In the genomic region with DNA sequence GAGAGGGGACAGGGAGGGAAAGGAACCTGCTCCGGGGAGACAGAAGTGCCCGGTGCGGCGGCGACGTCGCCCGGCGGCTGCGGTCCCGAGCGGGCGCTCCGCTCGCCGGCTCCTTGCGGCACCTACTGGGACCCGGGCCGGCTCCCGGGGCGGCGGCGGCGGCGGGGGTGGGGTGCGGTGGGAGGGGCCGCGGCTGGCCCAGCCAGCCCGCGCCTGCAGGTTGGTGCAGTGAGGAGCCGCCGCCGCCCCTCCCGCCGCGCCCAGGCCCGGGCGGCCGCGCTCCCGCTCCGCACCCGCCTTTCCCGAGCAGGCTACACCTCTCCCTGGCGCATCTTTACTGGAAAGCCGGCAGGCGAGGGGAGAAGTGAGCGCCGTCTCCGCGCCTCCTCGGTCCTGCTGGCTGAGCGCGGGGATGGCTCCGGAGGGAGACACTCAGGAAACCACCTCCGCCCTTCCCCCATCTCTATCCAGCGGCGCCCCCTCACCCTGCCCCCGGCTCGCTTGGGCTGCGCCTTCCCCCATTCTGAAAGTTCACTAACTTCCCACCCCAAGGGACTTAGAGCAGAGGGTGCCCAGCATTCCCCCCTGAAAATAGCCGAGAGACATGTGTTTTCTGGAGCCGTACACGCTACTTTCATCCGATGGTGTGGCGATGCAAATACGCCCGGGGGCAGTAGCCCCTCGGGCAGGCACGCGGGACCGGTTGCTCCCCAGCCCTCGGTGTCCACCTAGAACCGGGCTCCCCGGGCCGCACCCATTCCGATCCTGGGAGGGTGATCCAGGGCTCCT, we compare ENCODE assay signal across 8 cellular contexts. TPM values are rescaled to one million over a fixed set of nuclear protein-coding genes. Genes with fewer than 3 reads are reported as not detected.
DNase-seq lines count a peak whose midpoint lies in the region; ATAC-seq and TF ChIP-seq lines count a peak whose summit lies in the region.

TSS of gene PLD5 (minus strand) at position 127 of the 789 bp plus-strand sequence.

- H3K9me3 ChIP-seq in AG04450 (ENCODE audit: control insufficient read depth, insufficient read depth, low read length), result peaks cover 3% of the 10 kb centered on the region; the same call in 1 of the 2 replicates
- H3K9me3 ChIP-seq in iPS-18a (ENCODE audit: control insufficient read depth, low read depth, low read length), result no peaks in the 10 kb centered on the region

- CTCF ChIA-PET in AG04450 (lab: Charles Lee), result no interaction called here

- peak within 1 kb of the TSS; percentile 23 for H3K27ac Mint-ChIP-seq in activated T-helper 1 cell treated with anti-CD3 and anti-CD28 coated beads, Interleukin-12 subunit alpha, Interleukin-12 subunit beta, Interleukin-2, Interleukin-4 antibody, amounts not matched to agents 30 ng/mL and 10 ng/mL and 1 ng/mL, durations not matched to agents 14 hours and 24 hours and 36 hours
- H3K27ac Mint-ChIP-seq in stimulated activated naive B cell treated with anti-CD40 and anti-IgM and Interleukin-4, amounts not matched to agents 10 μg/mL and 1 μg/mL and 100 μg/mL, for 72 hours, result peak within 1 kb of the TSS; percentile 47

- peak within 1 kb of the TSS; percentile 53 for H3K4me3 Mint-ChIP-seq in activated T-helper 1 cell treated with anti-CD3 and anti-CD28 coated beads, Interleukin-12 subunit alpha, Interleukin-12 subunit beta, Interleukin-2, Interleukin-4 antibody, amounts not matched to agents 30 ng/mL and 10 ng/mL and 1 ng/mL, durations not matched to agents 14 hours and 24 hours and 36 hours
- H3K4me3 Mint-ChIP-seq in stimulated activated naive B cell treated with anti-CD40 and anti-IgM and Interleukin-4, amounts not matched to agents 10 μg/mL and 1 μg/mL and 100 μg/mL, for 72 hours, result peak within 1 kb of the TSS; percentile 81 to 85

- no peak for TF ChIP-seq CTCF in AG04450 (IDR thresholded peaks at IDR 0.05; ENCODE audit: low read depth, low read length)

- no peaks in the 10 kb centered on the region for H3K9me3 Mint-ChIP-seq in activated T-helper 1 cell treated with anti-CD3 and anti-CD28 coated beads, Interleukin-12 subunit alpha, Interleukin-12 subunit beta, Interleukin-2, Interleukin-4 antibody, amounts not matched to agents 30 ng/mL and 10 ng/mL and 1 ng/mL, durations not matched to agents 14 hours and 24 hours and 36 hours
- peaks cover 0 to 1% of the 10 kb centered on the region in 2 donors for H3K9me3 Mint-ChIP-seq in stimulated activated naive B cell treated with anti-CD40 and anti-IgM and Interleukin-4, amounts not matched to agents 10 μg/mL and 1 μg/mL and 100 μg/mL, for 72 hours

- H3K36me3 ChIP-seq in H7 (replicated peaks; ENCODE audit: control insufficient read depth, insufficient read depth, low read length) (no peaks in the 10 kb centered on the region), iPS-18a (ENCODE audit: control insufficient read depth, low read depth, low read length) (no peaks in the 10 kb centered on the region)

- H3K27me3 Mint-ChIP-seq in activated T-helper 1 cell treated with anti-CD3 and anti-CD28 coated beads, Interleukin-12 subunit alpha, Interleukin-12 subunit beta, Interleukin-2, Interleukin-4 antibody, amounts not matched to agents 30 ng/mL and 10 ng/mL and 1 ng/mL, durations not matched to agents 14 hours and 24 hours and 36 hours (ENCODE audit: insufficient read depth), result peaks cover 38% of the 10 kb centered on the region
- peaks cover 47 to 63% of the 10 kb centered on the region in 2 donors for H3K27me3 Mint-ChIP-seq in stimulated activated naive B cell treated with anti-CD40 and anti-IgM and Interleukin-4, amounts not matched to agents 10 μg/mL and 1 μg/mL and 100 μg/mL, for 72 hours

- no peaks in the 10 kb centered on the region for H3K36me3 Mint-ChIP-seq in activated T-helper 1 cell treated with anti-CD3 and anti-CD28 coated beads, Interleukin-12 subunit alpha, Interleukin-12 subunit beta, Interleukin-2, Interleukin-4 antibody, amounts not matched to agents 30 ng/mL and 10 ng/mL and 1 ng/mL, durations not matched to agents 14 hours and 24 hours and 36 hours (ENCODE audit: low read depth)
- no peaks in the 10 kb centered on the region for H3K36me3 Mint-ChIP-seq in stimulated activated naive B cell treated with anti-CD40 and anti-IgM and Interleukin-4, amounts not matched to agents 10 μg/mL and 1 μg/mL and 100 μg/mL, for 72 hours

- peak; percentile 26 to 36 for ATAC-seq in stimulated activated naive B cell treated with anti-CD40 and anti-IgM and Interleukin-4, amounts not matched to agents 10 μg/mL and 1 μg/mL and 100 μg/mL, for 72 hours (replicated peaks)
- ATAC-seq in HG02885 (IDR thresholded peaks at IDR 0.05; ENCODE audit: poor library complexity, unreplicated experiment), result no peak

- H3K9ac ChIP-seq in iPS-18a (ENCODE audit: low read length), result peak within 1 kb of the TSS; percentile 6

- no peaks in the 10 kb centered on the region for H3K4me1 Mint-ChIP-seq in activated T-helper 1 cell treated with anti-CD3 and anti-CD28 coated beads, Interleukin-12 subunit alpha, Interleukin-12 subunit beta, Interleukin-2, Interleukin-4 antibody, amounts not matched to agents 30 ng/mL and 10 ng/mL and 1 ng/mL, durations not matched to agents 14 hours and 24 hours and 36 hours (ENCODE audit: low read depth)
- peaks cover 11 to 30% of the 10 kb centered on the region in 2 donors for H3K4me1 Mint-ChIP-seq in stimulated activated naive B cell treated with anti-CD40 and anti-IgM and Interleukin-4, amounts not matched to agents 10 μg/mL and 1 μg/mL and 100 μg/mL, for 72 hours

- peaks cover 14% of the 10 kb centered on the region for H3K4me1 ChIP-seq in iPS-18a (ENCODE audit: control insufficient read depth, low read depth, low read length)

- POLR2A ChIA-PET in AG04450 (lab: Yijun Ruan, JAX), result no interaction called here

- H3K4me3 ChIP-seq in AG04450 (ENCODE audit: low read depth, low read length) (peak within 1 kb of the TSS; percentile 29), H7 (ENCODE audit: insufficient read depth, low read depth, low read length) (peak within 1 kb of the TSS; percentile 76), iPS-18a (ENCODE audit: low read length) (peak within 1 kb of the TSS; percentile 87)

- peaks cover 24% of the 10 kb centered on the region for H3K27me3 ChIP-seq in AG04450 (ENCODE audit: control insufficient read depth, insufficient read depth, low read length)
- peaks cover 35% of the 10 kb centered on the region for H3K27me3 ChIP-seq in H7 (ENCODE audit: control insufficient read depth, insufficient read depth, low read length)
- peaks cover 42% of the 10 kb centered on the region for H3K27me3 ChIP-seq in iPS-18a (ENCODE audit: control insufficient read depth, insufficient read depth, low read length)

- intact Hi-C loops in activated T-helper 1 cell treated with anti-CD3 and anti-CD28 coated beads, Interleukin-12 subunit alpha, Interleukin-12 subunit beta, Interleukin-2, Interleukin-4 antibody, amounts not matched to agents 30 ng/mL and 10 ng/mL and 1 ng/mL, durations not matched to agents 14 hours and 24 hours and 36 hours (cut with micrococcal nuclease), result no loop called here

- H3K27ac ChIP-seq in AG04450 (ENCODE audit: low read depth, low read length) (no peak within 1 kb of the TSS), iPS-18a (ENCODE audit: low read length) (no peak within 1 kb of the TSS)

- DNase-seq in AG04450 (ENCODE audit: low read depth, low spot score), result no peak
- DNase-seq in H7, result peak; percentile 83
- no peak for DNase-seq in activated T-helper 1 cell treated with anti-CD3 and anti-CD28 coated beads, Interleukin-12 subunit alpha, Interleukin-12 subunit beta, Interleukin-2, Interleukin-4 antibody, amounts not matched to agents 30 ng/mL and 10 ng/mL and 1 ng/mL, durations not matched to agents 14 hours and 24 hours and 36 hours (ENCODE audit: low spot score)
- DNase-seq in stimulated activated naive B cell treated with anti-CD40 and anti-IgM and Interleukin-4, amounts not matched to agents 10 μg/mL and 1 μg/mL and 100 μg/mL, for 72 hours, result no peak
- no peak for DNase-seq in A172 (ENCODE audit: low spot score)
- DNase-seq in dedifferentiated amniotic fluid mesenchymal stem cell (ENCODE audit: extremely low spot score), result no peak

RNA-seq across cellular contexts. Expression of gene PLD5, which starts in this region (rescaled TPM):
- not detected in 2 replicates for polyA plus RNA-seq in AG04450 (2011; rRNA removed)
- not detected in 2 replicates for polyA minus RNA-seq in AG04450 (2011; rRNA and poly(A)+ RNA removed)
- total RNA-seq in H7 (2014; rRNA removed; shearing (Covaris generic)), result 1.1 and 1.4 TPM in 2 replicates
- total RNA-seq in activated T-helper 1 cell treated with anti-CD3 and anti-CD28 coated beads, Interleukin-12 subunit alpha, Interleukin-12 subunit beta, Interleukin-2, Interleukin-4 antibody, amounts not matched to agents 30 ng/mL and 10 ng/mL and 1 ng/mL, durations not matched to agents 14 hours and 24 hours and 36 hours, result not detected in 2 replicates
- not detected in 2 replicates for total RNA-seq in A172 (2014; rRNA removed; shearing (Covaris generic))

Comparison
In these comparisons a context has a peak if more than half of its experiments do, and no peak if none do; other contexts are left out.
1. H3K4me3 ChIP-seq: peak in every context shown above with its lines; median percentile 87 in iPS-18a; 76 in H7; 29 in AG04450.